ENCODE assay signal across 13 cellular contexts in genomic region chr10:83289373-83289772, GRCh38.
A peak's percentile ranks its signal among the peaks of the same experiment; 100 is the strongest.
DNase-seq lines count a peak whose midpoint lies in the region; ATAC-seq and TF ChIP-seq lines count a peak whose summit lies in the region.
"Had no signal": no experiment of that assay in that cellular context is flagged by ENCODE, and none has a peak within 500 bp of the region (broad histone marks: within the 10 kb centered on the region; RNA-seq: fewer than 3 reads in every experiment).

No MANE protein-coding gene starts in this region.

- POLR2A ChIA-PET in SK-N-SH (lab: Yijun Ruan, JAX) (no interaction called here), WTC11 (lab: Charles Lee) (no interaction called here)

- H3K4me3 ChIP-seq in SK-N-SH (ENCODE audit: low read depth in 2 of 2, low read length in 1 of 2) (no peak overlapping the region), neural cell (ENCODE audit: low read length) (peak overlapping the region; percentile 13)
- H3K4me3 ChIP-seq: GM12878 had no signal

- H3K36me3 ChIP-seq in SK-N-SH (replicated peaks in 1 of 2; ENCODE audit: control insufficient read depth in 1 of 2, insufficient read depth in 2 of 2, low read length in 1 of 2) (no peaks in the 10 kb centered on the region), neural cell (ENCODE audit: insufficient read depth, low read length) (no peaks in the 10 kb centered on the region)
- H3K36me3 ChIP-seq: BE2C had no signal

- H3K4me2 ChIP-seq in SK-N-SH: no peak overlapping the region
- H3K4me2 ChIP-seq in neural cell (ENCODE audit: low read length): no peak overlapping the region

- no peaks in the 10 kb centered on the region for H4K20me1 ChIP-seq in SK-N-SH (ENCODE audit: insufficient read depth)
- H4K20me1 ChIP-seq in neural cell (ENCODE audit: insufficient read depth): no peaks in the 10 kb centered on the region

- DNase-seq in SK-N-SH (peak; percentile 7), WTC11 (ENCODE audit: low spot score) (no peak), NCI-H187 treated with DMSO at 0.1 percent for 48 hours (lab: John Stamatoyannopoulos, UW) (no peak)
- no peak for DNase-seq in activated naive CD4-positive, alpha-beta T cell treated with anti-CD3 and anti-CD28 coated beads for 36 hours
- DNase-seq: BE2C; CD4-positive, alpha-beta memory T cell; DMS79; H9 had no signal

- CTCF ChIA-PET in SK-N-SH (lab: Yijun Ruan, JAX): interaction anchor here (1.0 to 2.0 kb wide), 3 partner anchors 15 to 582 kb away, joined by 3 to 5 read pairs (median 4); no protein-coding TSS in a partner anchor
- CTCF ChIA-PET in WTC11 (lab: Charles Lee): no interaction called here
- CTCF ChIA-PET in activated naive CD4-positive, alpha-beta T cell treated with anti-CD3 and anti-CD28 coated beads for 36 hours (lab: Charles Lee): no interaction called here

- H3K9ac ChIP-seq in SK-N-SH: no peak overlapping the region
- no peak overlapping the region for H3K9ac ChIP-seq in neural cell (ENCODE audit: low read length)

- H3K4me1 Mint-ChIP-seq in WTC11: peaks cover 12% of the 10 kb centered on the region
- H3K4me1 Mint-ChIP-seq in activated naive CD4-positive, alpha-beta T cell treated with anti-CD3 and anti-CD28 coated beads for 36 hours (ENCODE audit: low read depth): no peaks in the 10 kb centered on the region
- H3K4me1 Mint-ChIP-seq: CD4-positive, alpha-beta memory T cell had no signal

- WGBS in SK-N-SH (ENCODE audit: low lambda C conversion rate): 28% methylated on average over 2 of the region's 2 CpGs

- no peaks in the 10 kb centered on the region for H3K9me2 ChIP-seq in SK-N-SH
- no peaks in the 10 kb centered on the region for H3K9me2 ChIP-seq in neural cell (ENCODE audit: insufficient read depth, low read length)

- TF ChIP-seq RAD21 in SK-N-SH (IDR thresholded peaks at IDR 0.05; ENCODE audit: low read length) (no peak), neural cell (conservative IDR thresholded peaks at IDR 0.05) (no peak)

- H2AFZ ChIP-seq in SK-N-SH (ENCODE audit: low read depth): no peak overlapping the region
- no peak overlapping the region for H2AFZ ChIP-seq in neural cell (ENCODE audit: low read depth, low read length)

- no peaks in the 10 kb centered on the region for H3K27me3 Mint-ChIP-seq in WTC11 (ENCODE audit: low read depth)
- no peaks in the 10 kb centered on the region for H3K27me3 Mint-ChIP-seq in activated naive CD4-positive, alpha-beta T cell treated with anti-CD3 and anti-CD28 coated beads for 36 hours (ENCODE audit: low read depth)
- H3K27me3 Mint-ChIP-seq: CD4-positive, alpha-beta memory T cell had no signal

- no peak for TF ChIP-seq EP300 in SK-N-SH (IDR thresholded peaks at IDR 0.05; ENCODE audit: borderline replicate concordance in 1 of 2, low read depth in 1 of 2, low read length in 1 of 2)
- TF ChIP-seq EP300 in neural cell (conservative IDR thresholded peaks at IDR 0.05; ENCODE audit: poor library complexity, severe bottlenecking): no peak

- ATAC-seq in SK-N-SH treated with all-trans-retinoic acid at 6 μM for 48 hours: no peak
- ATAC-seq in WTC11: peak; percentile 88
- ATAC-seq in HG03045 (IDR thresholded peaks at IDR 0.05; ENCODE audit: unreplicated experiment): no peak
- ATAC-seq: GM12878 had no signal

- H3K79me2 ChIP-seq in SK-N-SH (ENCODE audit: insufficient read depth): no peaks in the 10 kb centered on the region
- H3K79me2 ChIP-seq in neural cell (replicated peaks; ENCODE audit: insufficient read depth, low read length): no peaks in the 10 kb centered on the region

- intact Hi-C loops in activated naive CD4-positive, alpha-beta T cell treated with anti-CD3 and anti-CD28 coated beads for 36 hours (cut with micrococcal nuclease): no loop called here

- H3F3A ChIP-seq in SK-N-SH (replicated peaks; ENCODE audit: insufficient read depth) (no peaks in the 10 kb centered on the region), neural cell (ENCODE audit: insufficient read depth, low read length, poor library complexity, severe bottlenecking) (no peaks in the 10 kb centered on the region)

- H3K27ac ChIP-seq in SK-N-SH (ENCODE audit: low read depth in 2 of 2, low read length in 1 of 2) (no peak overlapping the region), neural cell (ENCODE audit: low read length) (peak overlapping the region; percentile 10)
- H3K27ac ChIP-seq: C4-2B had no signal

- no peak for TF ChIP-seq CTCF in SK-N-SH (IDR thresholded peaks at IDR 0.05)
- no peak for TF ChIP-seq CTCF in WTC11 (IDR thresholded peaks at IDR 0.05)
- no peak for TF ChIP-seq CTCF in neural cell (IDR thresholded peaks at IDR 0.05; ENCODE audit: poor library complexity, severe bottlenecking)

- no peaks in the 10 kb centered on the region; the same call in 1 of the 2 replicates for H3K9me3 ChIP-seq in SK-N-SH
- no peaks in the 10 kb centered on the region for H3K9me3 ChIP-seq in neural cell (ENCODE audit: low read length)
- H3K9me3 ChIP-seq: BE2C had no signal

- no peaks in the 10 kb centered on the region for H3K27me3 ChIP-seq in SK-N-SH (ENCODE audit: insufficient read depth)
- no peaks in the 10 kb centered on the region for H3K27me3 ChIP-seq in neural cell (ENCODE audit: insufficient read depth, low read depth, low read length)
- H3K27me3 ChIP-seq: BE2C had no signal

- no peaks in the 10 kb centered on the region; a peak in 1 of 4 replicates for H3K4me1 ChIP-seq in SK-N-SH (ENCODE audit: control insufficient read depth in 1 of 2, insufficient read depth in 2 of 2, low read depth in 1 of 2, low read length in 1 of 2)
- H3K4me1 ChIP-seq: BE2C had no signal

- H3K36me3 Mint-ChIP-seq in WTC11: peaks cover 9% of the 10 kb centered on the region; the same call in 1 of the 2 replicates
- no peaks in the 10 kb centered on the region for H3K36me3 Mint-ChIP-seq in activated naive CD4-positive, alpha-beta T cell treated with anti-CD3 and anti-CD28 coated beads for 36 hours (ENCODE audit: low read depth)
- H3K36me3 Mint-ChIP-seq: CD4-positive, alpha-beta memory T cell had no signal

- H3K4me3 Mint-ChIP-seq in WTC11: no peak overlapping the region
- H3K4me3 Mint-ChIP-seq in activated naive CD4-positive, alpha-beta T cell treated with anti-CD3 and anti-CD28 coated beads for 36 hours: no peak overlapping the region
- H3K4me3 Mint-ChIP-seq: CD4-positive, alpha-beta memory T cell; H9 had no signal

- H3K9me3 Mint-ChIP-seq in WTC11: peaks cover 31% of the 10 kb centered on the region
- peaks cover 12% of the 10 kb centered on the region for H3K9me3 Mint-ChIP-seq in activated naive CD4-positive, alpha-beta T cell treated with anti-CD3 and anti-CD28 coated beads for 36 hours

- H3K27ac Mint-ChIP-seq in WTC11: no peak overlapping the region; the same call in 1 of the 2 replicates
- H3K27ac Mint-ChIP-seq in activated naive CD4-positive, alpha-beta T cell treated with anti-CD3 and anti-CD28 coated beads for 36 hours: no peak overlapping the region
- H3K27ac Mint-ChIP-seq: CD4-positive, alpha-beta memory T cell had no signal

TF ChIP-seq in SK-N-SH, 30 proteins besides CTCF, POLR2A, EP300 and RAD21:
- no peak for TF ChIP-seq MEF2A (IDR thresholded peaks at IDR 0.05; ENCODE audit: borderline replicate concordance, low read depth)
- peak; percentile 50 for TF ChIP-seq GATA2 (CRISPR knock-in tag; IDR thresholded peaks at IDR 0.05)
- TF ChIP-seq, protein P1, sequence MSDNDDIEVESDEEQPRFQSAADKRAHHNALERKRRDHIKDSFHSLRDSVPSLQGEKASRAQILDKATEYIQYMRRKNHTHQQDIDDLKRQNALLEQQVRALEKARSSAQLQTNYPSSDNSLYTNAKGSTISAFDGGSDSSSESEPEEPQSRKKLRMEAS (IDR thresholded peaks at IDR 0.05; ENCODE audit: low read depth): no peak
- TF ChIP-seq ELF1 (IDR thresholded peaks at IDR 0.05): no peak
- no peak for TF ChIP-seq NFIC (IDR thresholded peaks at IDR 0.05; ENCODE audit: borderline replicate concordance)

TF ChIP-seq in SK-N-SH treated with all-trans-retinoic acid at 6 μM for 48 hours, 23 proteins besides CTCF, POLR2A, EP300 and RAD21 (continues in another document):
- no peak for TF ChIP-seq ZNF565 (CRISPR knock-in tag; conservative IDR thresholded peaks at IDR 0.05; ENCODE audit: low read depth)
- no peak for TF ChIP-seq ZC3H10 (CRISPR knock-in tag; IDR thresholded peaks at IDR 0.05)
- TF ChIP-seq BACH2 (CRISPR knock-in tag; IDR thresholded peaks at IDR 0.05; ENCODE audit: borderline replicate concordance): no peak
- TF ChIP-seq ARNTL (CRISPR knock-in tag; IDR thresholded peaks at IDR 0.05; ENCODE audit: borderline replicate concordance, low read depth): no peak
- TF ChIP-seq TOX (CRISPR knock-in tag; IDR thresholded peaks at IDR 0.05; ENCODE audit: borderline replicate concordance): no peak
- TF ChIP-seq ISL1 (CRISPR knock-in tag; IDR thresholded peaks at IDR 0.05): no peak
- no peak for TF ChIP-seq PPARA (CRISPR knock-in tag; IDR thresholded peaks at IDR 0.05; ENCODE audit: borderline replicate concordance)
- TF ChIP-seq OSR1 (CRISPR knock-in tag; IDR thresholded peaks at IDR 0.05): no peak
- TF ChIP-seq ZNF70 (CRISPR knock-in tag; IDR thresholded peaks at IDR 0.05): no peak

TF ChIP-seq in WTC11, 78 proteins besides CTCF, POLR2A, EP300 and RAD21 (continues in another document):
- TF ChIP-seq NFE2L1 (CRISPR knock-in tag; IDR thresholded peaks at IDR 0.05) (no peak), JUN (CRISPR knock-in tag; IDR thresholded peaks at IDR 0.05) (no peak)
- TF ChIP-seq, protein P2, sequence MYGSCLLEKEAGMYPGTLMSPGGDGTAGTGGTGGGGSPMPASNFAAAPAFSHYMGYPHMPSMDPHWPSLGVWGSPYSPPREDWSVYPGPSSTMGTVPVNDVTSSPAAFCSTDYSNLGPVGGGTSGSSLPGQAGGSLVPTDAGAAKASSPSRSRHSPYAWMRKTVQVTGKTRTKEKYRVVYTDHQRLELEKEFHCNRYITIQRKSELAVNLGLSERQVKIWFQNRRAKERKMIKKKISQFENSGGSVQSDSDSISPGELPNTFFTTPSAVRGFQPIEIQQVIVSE (CRISPR knock-in tag; IDR thresholded peaks at IDR 0.05; ENCODE audit: borderline replicate concordance): no peak

TF ChIP-seq in neural cell, 6 proteins besides CTCF, POLR2A, EP300 and RAD21:
- TF ChIP-seq SMC3 (conservative IDR thresholded peaks at IDR 0.05; ENCODE audit: poor library complexity): no peak
